29 cellular contexts compared by ENCODE assay signal in the genomic region with DNA sequence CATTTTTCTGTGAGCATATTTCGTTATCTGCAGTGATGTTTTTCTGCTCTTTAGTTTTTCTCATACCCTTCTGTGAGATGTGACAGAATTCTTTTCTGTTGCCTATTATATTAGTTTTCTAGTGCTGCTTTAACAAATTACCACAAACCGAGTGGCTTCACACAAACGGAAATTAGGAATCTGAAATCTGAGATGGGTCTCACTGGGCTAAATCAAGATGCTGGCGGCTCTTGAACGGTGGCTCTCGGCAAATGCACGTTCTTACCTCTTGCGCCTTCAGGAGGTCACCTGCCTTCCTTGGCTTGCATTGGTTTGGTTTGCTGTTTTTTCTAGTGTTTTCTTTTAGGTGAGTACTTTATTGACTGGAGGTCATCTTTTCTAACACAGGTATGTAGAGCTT. TPM values are rescaled to one million over a fixed set of nuclear protein-coding genes. Genes with fewer than 3 reads are reported as not detected.
DNase-seq lines count a peak whose midpoint lies in the region; ATAC-seq and TF ChIP-seq lines count a peak whose summit lies in the region.
"Had no signal": no experiment of that assay in that cellular context is flagged by ENCODE, and none has a peak within 500 bp of the region (broad histone marks: within the 10 kb centered on the region; RNA-seq: fewer than 3 reads in every experiment).

No MANE protein-coding gene starts in this region.

- no peak for ATAC-seq in activated T-helper 17 cell treated with anti-CD3 and anti-CD28 coated beads, Interleukin-2, amount 50 U/mL, for 72 hours (replicated peaks)
- no peak for ATAC-seq in stimulated activated effector memory CD8-positive, alpha-beta T cell treated with anti-CD3 and anti-CD28 coated beads, Interleukin-12 subunit alpha, Interleukin-12 subunit beta, amount 100 ng/mL, for 72 hours
- ATAC-seq in WTC11 (no peak), GM18909 (IDR thresholded peaks at IDR 0.05; ENCODE audit: poor library complexity, unreplicated experiment) (no peak)
- ATAC-seq: gastrocnemius medialis, GM12878, left colon, Panc1 had no signal

- in situ Hi-C loops in KBM-7 (cut with MboI; ENCODE audit: low pct_unique_long_range_greater_than_20kb, low sequenced_read_pairs) = no loop called here

- CTCF ChIA-PET in WTC11 (lab: Charles Lee) = no interaction called here

- no peaks in the 10 kb centered on the region for H3K27me3 ChIP-seq in suprapubic skin
- H3K27me3 ChIP-seq: gastrocnemius medialis, hepatocyte, neural progenitor cell, right atrium auricular region had no signal

- 90% methylated on average over 8 of the region's 8 CpGs for WGBS in suprapubic skin

- TF ChIP-seq CTCF in suprapubic skin (IDR thresholded peaks at IDR 0.05) (no peak), WTC11 (IDR thresholded peaks at IDR 0.05) (no peak)

- peaks cover 22% of the 10 kb centered on the region for H3K9me3 ChIP-seq in suprapubic skin

- peak overlapping the region; percentile 46 for H3K27ac Mint-ChIP-seq in activated naive CD4-positive, alpha-beta T cell treated with anti-CD3 and anti-CD28 coated beads, Interleukin-2, amount 50 U/mL, for 24 hours
- peak overlapping the region; percentile 91 for H3K27ac Mint-ChIP-seq in activated T-helper 17 cell treated with anti-CD3 and anti-CD28 coated beads, Interleukin-2, amount 50 U/mL, for 72 hours
- H3K27ac Mint-ChIP-seq in stimulated activated effector memory CD8-positive, alpha-beta T cell treated with anti-CD3 and anti-CD28 coated beads, Interleukin-12 subunit alpha, Interleukin-12 subunit beta, amount 100 ng/mL, for 72 hours = peak overlapping the region; percentile 78
- H3K27ac Mint-ChIP-seq in WTC11 = no peak overlapping the region; the same call in 1 of the 2 replicates
- H3K27ac Mint-ChIP-seq: dendritic cell treated with granulocyte-macrophage colony-stimulating factor and Interleukin-4, amounts not matched to agents 40 ng/mL and 50 ng/mL, for 4 days; neural progenitor cell had no signal

- peaks cover 10% of the 10 kb centered on the region for H3K9me3 Mint-ChIP-seq in activated naive CD4-positive, alpha-beta T cell treated with anti-CD3 and anti-CD28 coated beads, Interleukin-2, amount 50 U/mL, for 24 hours
- no peaks in the 10 kb centered on the region for H3K9me3 Mint-ChIP-seq in activated T-helper 17 cell treated with anti-CD3 and anti-CD28 coated beads, Interleukin-2, amount 50 U/mL, for 72 hours
- H3K9me3 Mint-ChIP-seq in stimulated activated effector memory CD8-positive, alpha-beta T cell treated with anti-CD3 and anti-CD28 coated beads, Interleukin-12 subunit alpha, Interleukin-12 subunit beta, amount 100 ng/mL, for 72 hours = peaks cover 3% of the 10 kb centered on the region
- peaks cover 35% of the 10 kb centered on the region for H3K9me3 Mint-ChIP-seq in WTC11

- no peaks in the 10 kb centered on the region for H3K4me1 ChIP-seq in suprapubic skin
- H3K4me1 ChIP-seq: gastrocnemius medialis, neural progenitor cell, parathyroid adenoma had no signal

- TF ChIP-seq EP300 in suprapubic skin (IDR thresholded peaks at IDR 0.05) = no peak

- H3K4me3 ChIP-seq in suprapubic skin = no peak overlapping the region
- H3K4me3 ChIP-seq: gastrocnemius medialis, GM12878, hepatocyte, neural progenitor cell, right atrium auricular region had no signal

- peaks cover 6% of the 10 kb centered on the region for H3K36me3 ChIP-seq in suprapubic skin
- H3K36me3 ChIP-seq: right atrium auricular region had no signal

- no peak for TF ChIP-seq POLR2A in suprapubic skin (IDR thresholded peaks at IDR 0.05)

- POLR2A ChIA-PET in WTC11 (lab: Charles Lee) = no interaction called here

- no peaks in the 10 kb centered on the region for H3K27me3 Mint-ChIP-seq in activated naive CD4-positive, alpha-beta T cell treated with anti-CD3 and anti-CD28 coated beads, Interleukin-2, amount 50 U/mL, for 24 hours
- no peaks in the 10 kb centered on the region for H3K27me3 Mint-ChIP-seq in activated T-helper 17 cell treated with anti-CD3 and anti-CD28 coated beads, Interleukin-2, amount 50 U/mL, for 72 hours
- no peaks in the 10 kb centered on the region for H3K27me3 Mint-ChIP-seq in WTC11 (ENCODE audit: low read depth)
- H3K27me3 Mint-ChIP-seq: dendritic cell treated with granulocyte-macrophage colony-stimulating factor and Interleukin-4, amounts not matched to agents 40 ng/mL and 50 ng/mL, for 4 days had no signal

- H3K4me1 Mint-ChIP-seq in activated naive CD4-positive, alpha-beta T cell treated with anti-CD3 and anti-CD28 coated beads, Interleukin-2, amount 50 U/mL, for 24 hours = peaks cover 77% of the 10 kb centered on the region
- H3K4me1 Mint-ChIP-seq in activated T-helper 17 cell treated with anti-CD3 and anti-CD28 coated beads, Interleukin-2, amount 50 U/mL, for 72 hours = peaks cover 61% of the 10 kb centered on the region
- H3K4me1 Mint-ChIP-seq in stimulated activated effector memory CD8-positive, alpha-beta T cell treated with anti-CD3 and anti-CD28 coated beads, Interleukin-12 subunit alpha, Interleukin-12 subunit beta, amount 100 ng/mL, for 72 hours = peaks cover 70% of the 10 kb centered on the region
- H3K4me1 Mint-ChIP-seq in WTC11 = peaks cover 19% of the 10 kb centered on the region
- H3K4me1 Mint-ChIP-seq: neural progenitor cell had no signal

- H3K27ac ChIP-seq in suprapubic skin = no peak overlapping the region
- H3K27ac ChIP-seq: gastrocnemius medialis, neural progenitor cell, parathyroid adenoma, right atrium auricular region had no signal

- no peak for DNase-seq in activated naive CD4-positive, alpha-beta T cell (lab: John Stamatoyannopoulos, UW)
- peak; percentile 35 for DNase-seq in KBM-7
- no peak for DNase-seq in stimulated activated effector memory CD8-positive, alpha-beta T cell treated with anti-CD3 and anti-CD28 coated beads, Interleukin-12 subunit alpha, Interleukin-12 subunit beta, amount 100 ng/mL, for 72 hours (ENCODE audit: low spot score in 2 of 2)
- no peak for DNase-seq in suprapubic skin (ENCODE audit: low spot score in 2 of 2)
- no peak for DNase-seq in WTC11 (ENCODE audit: low spot score)
- DNase-seq: activated CD4-positive, alpha-beta T cell treated with anti-CD3 and anti-CD28 coated beads for 4 hours; C1 segment of cervical spinal cord; central memory CD4-positive, alpha-beta T cell; EL; gastrocnemius medialis; IMR-90; left colon; mammary epithelial cell; NCI-H1105; NCI-H2029; NCI-H2227 treated with DMSO at 0.1 percent for 48 hours; NCI-H526 treated with DMSO at 0.1 percent for 48 hours; SHP77 treated with DMSO at 0.1 percent for 48 hours; SW 1271 had no signal

- no peak overlapping the region for H3K4me3 Mint-ChIP-seq in activated naive CD4-positive, alpha-beta T cell treated with anti-CD3 and anti-CD28 coated beads, Interleukin-2, amount 50 U/mL, for 24 hours
- H3K4me3 Mint-ChIP-seq in activated T-helper 17 cell treated with anti-CD3 and anti-CD28 coated beads, Interleukin-2, amount 50 U/mL, for 72 hours = peak overlapping the region; percentile 77
- H3K4me3 Mint-ChIP-seq in stimulated activated effector memory CD8-positive, alpha-beta T cell treated with anti-CD3 and anti-CD28 coated beads, Interleukin-12 subunit alpha, Interleukin-12 subunit beta, amount 100 ng/mL, for 72 hours = peak overlapping the region; percentile 69
- H3K4me3 Mint-ChIP-seq in WTC11 = no peak overlapping the region; the same call in 1 of the 2 replicates
- H3K4me3 Mint-ChIP-seq: dendritic cell treated with granulocyte-macrophage colony-stimulating factor and Interleukin-4, amounts not matched to agents 40 ng/mL and 50 ng/mL, for 4 days; neural progenitor cell had no signal

- peaks cover 36% of the 10 kb centered on the region for H3K36me3 Mint-ChIP-seq in activated naive CD4-positive, alpha-beta T cell treated with anti-CD3 and anti-CD28 coated beads, Interleukin-2, amount 50 U/mL, for 24 hours
- peaks cover 52% of the 10 kb centered on the region for H3K36me3 Mint-ChIP-seq in activated T-helper 17 cell treated with anti-CD3 and anti-CD28 coated beads, Interleukin-2, amount 50 U/mL, for 72 hours (ENCODE audit: low read depth)
- H3K36me3 Mint-ChIP-seq in stimulated activated effector memory CD8-positive, alpha-beta T cell treated with anti-CD3 and anti-CD28 coated beads, Interleukin-12 subunit alpha, Interleukin-12 subunit beta, amount 100 ng/mL, for 72 hours = peaks cover 23% of the 10 kb centered on the region
- peaks cover 50% of the 10 kb centered on the region for H3K36me3 Mint-ChIP-seq in WTC11

TF ChIP-seq in WTC11, 78 proteins besides CTCF, POLR2A, EP300 and RAD21 (continues in another document):
- TF ChIP-seq CBFB (CRISPR knock-in tag; IDR thresholded peaks at IDR 0.05; ENCODE audit: low read depth) (no peak), ZNF512 (CRISPR knock-in tag; IDR thresholded peaks at IDR 0.05; ENCODE audit: borderline replicate concordance) (no peak), NR1H2 (CRISPR knock-in tag; IDR thresholded peaks at IDR 0.05) (no peak), MAX (CRISPR knock-in tag; IDR thresholded peaks at IDR 0.05) (no peak)

RNA-seq across cellular contexts. Expression of gene ZBED4, which starts 13.0 kb away (rescaled TPM):
- 10 to 100 TPM; 27.1 to 28.5 TPM for total RNA-seq in activated T-helper 17 cell treated with anti-CD3 and anti-CD28 coated beads, Interleukin-2, amount 50 U/mL, for 72 hours
- 10 to 100 TPM; 11.9 to 19.4 (median 18.2) TPM for total RNA-seq in suprapubic skin
- 24.7 to 29.2 TPM (median 24.8 TPM) in 3 replicates for total RNA-seq in WTC11 (2021)

RNA-seq across cellular contexts. Expression of gene BRD1, which starts 39.0 kb away (rescaled TPM):
- 10 to 100 TPM; 43.4 to 43.8 TPM for total RNA-seq in activated T-helper 17 cell treated with anti-CD3 and anti-CD28 coated beads, Interleukin-2, amount 50 U/mL, for 72 hours
- 100 to 1,000 TPM in 1 of 4 donors, 10 to 100 TPM in 3; 69.3 to 116 (median 81.1) TPM for total RNA-seq in suprapubic skin
- total RNA-seq in WTC11 (2021) = 36.4 to 37.9 TPM (median 36.6 TPM) in 3 replicates

RNA-seq across cellular contexts. Expression of gene ALG12, which starts 51.6 kb away (rescaled TPM):
- total RNA-seq in activated T-helper 17 cell treated with anti-CD3 and anti-CD28 coated beads, Interleukin-2, amount 50 U/mL, for 72 hours = 10 to 100 TPM; 19.5 to 21.9 TPM
- 10 to 100 TPM; 13.2 to 23.8 (median 16.8) TPM for total RNA-seq in suprapubic skin
- total RNA-seq in WTC11 (2021) = 26.5 to 29.2 TPM (median 26.7 TPM) in 3 replicates

RNA-seq across cellular contexts. Expression of gene CRELD2, which starts 51.8 kb away (rescaled TPM):
- total RNA-seq in activated T-helper 17 cell treated with anti-CD3 and anti-CD28 coated beads, Interleukin-2, amount 50 U/mL, for 72 hours = 10 to 100 TPM; 22.7 to 38.6 TPM
- 10 to 100 TPM in 3 of 4 donors, 1 to 10 TPM in 1; 9.3 to 29.4 (median 21.5) TPM for total RNA-seq in suprapubic skin
- 34.9 to 42.8 TPM (median 35.2 TPM) in 3 replicates for total RNA-seq in WTC11 (2021)

Comparison
In these comparisons a context has a peak if more than half of its experiments do, and no peak if none do; other contexts are left out.
1. H3K4me3 Mint-ChIP-seq: peak in activated T-helper 17 cell treated with anti-CD3 and anti-CD28 coated beads, Interleukin-2, amount 50 U/mL, for 72 hours (single experiment) and stimulated activated effector memory CD8-positive, alpha-beta T cell treated with anti-CD3 and anti-CD28 coated beads, Interleukin-12 subunit alpha, Interleukin-12 subunit beta, amount 100 ng/mL, for 72 hours (single experiment); none in activated naive CD4-positive, alpha-beta T cell treated with anti-CD3 and anti-CD28 coated beads, Interleukin-2, amount 50 U/mL, for 24 hours (single experiment) and WTC11 (single experiment).